In the genomic region with DNA sequence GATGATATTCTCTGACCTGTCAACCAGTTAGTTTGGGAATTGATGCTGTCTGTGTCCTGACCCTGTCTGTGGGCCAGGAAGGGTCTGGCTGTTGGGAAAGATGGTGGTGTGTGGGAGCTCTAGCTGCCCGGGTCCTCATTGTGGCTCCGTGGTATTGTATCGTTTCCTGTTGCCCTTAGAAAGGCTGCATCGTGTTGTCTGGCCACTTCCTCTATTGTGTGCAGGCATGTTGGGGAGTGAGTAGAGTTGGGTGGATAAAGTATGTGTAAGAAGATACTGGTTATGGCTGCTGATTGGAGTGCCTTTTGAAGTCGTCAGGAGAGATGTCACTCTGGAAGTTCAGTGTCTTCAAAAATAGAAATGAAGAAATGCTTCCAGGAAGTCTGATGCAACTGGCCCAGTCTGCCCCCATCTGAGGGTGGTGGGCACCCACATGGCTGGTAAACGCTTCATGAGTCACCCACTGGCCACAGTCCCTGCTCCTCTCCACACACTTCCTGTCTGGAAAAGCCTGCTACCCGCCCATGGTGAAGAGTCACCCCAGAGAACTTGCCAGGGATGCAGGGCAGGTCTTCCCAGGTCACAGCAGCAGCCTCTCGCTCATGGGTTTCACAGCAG, we compare ENCODE assay signal across 1 cellular context.
TF ChIP-seq lines count a peak whose summit lies in the region.

No MANE protein-coding gene starts in this region.

TF ChIP-seq in HepG2, 621 proteins besides CTCF, POLR2A, EP300 and RAD21 (continued from another document):
- TF ChIP-seq, protein P1, sequence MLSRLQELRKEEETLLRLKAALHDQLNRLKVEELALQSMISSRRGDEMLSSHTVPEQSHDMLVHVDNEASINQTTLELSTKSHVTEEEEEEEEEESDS (CRISPR knock-in tag; IDR thresholded peaks at IDR 0.05; ENCODE audit: borderline replicate concordance), result no peak
- no peak for TF ChIP-seq RBFOX2 (IDR thresholded peaks at IDR 0.05; ENCODE audit: low read depth, low read length)
- TF ChIP-seq ZNF816 (CRISPR knock-in tag; IDR thresholded peaks at IDR 0.05; ENCODE audit: borderline replicate concordance), result no peak
- TF ChIP-seq FOXP1 (IDR thresholded peaks at IDR 0.05), result no peak
- TF ChIP-seq FOXP1 (CRISPR knock-in tag; IDR thresholded peaks at IDR 0.05), result 0 out of 2 replicates have a peak, but pooled peaks have one; percentile 16
- TF ChIP-seq, protein P2, sequence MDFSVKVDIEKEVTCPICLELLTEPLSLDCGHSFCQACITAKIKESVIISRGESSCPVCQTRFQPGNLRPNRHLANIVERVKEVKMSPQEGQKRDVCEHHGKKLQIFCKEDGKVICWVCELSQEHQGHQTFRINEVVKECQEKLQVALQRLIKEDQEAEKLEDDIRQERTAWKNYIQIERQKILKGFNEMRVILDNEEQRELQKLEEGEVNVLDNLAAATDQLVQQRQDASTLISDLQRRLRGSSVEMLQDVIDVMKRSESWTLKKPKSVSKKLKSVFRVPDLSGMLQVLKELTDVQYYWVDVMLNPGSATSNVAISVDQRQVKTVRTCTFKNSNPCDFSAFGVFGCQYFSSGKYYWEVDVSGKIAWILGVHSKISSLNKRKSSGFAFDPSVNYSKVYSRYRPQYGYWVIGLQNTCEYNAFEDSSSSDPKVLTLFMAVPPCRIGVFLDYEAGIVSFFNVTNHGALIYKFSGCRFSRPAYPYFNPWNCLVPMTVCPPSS (IDR thresholded peaks at IDR 0.05), result no peak
- TF ChIP-seq ZFP90 (CRISPR knock-in tag; IDR thresholded peaks at IDR 0.05; ENCODE audit: borderline replicate concordance), result no peak
- TF ChIP-seq ELF1 (CRISPR knock-in tag; IDR thresholded peaks at IDR 0.05), result peak; percentile 38; the same call in 1 of the 2 replicates
- TF ChIP-seq, protein P3, sequence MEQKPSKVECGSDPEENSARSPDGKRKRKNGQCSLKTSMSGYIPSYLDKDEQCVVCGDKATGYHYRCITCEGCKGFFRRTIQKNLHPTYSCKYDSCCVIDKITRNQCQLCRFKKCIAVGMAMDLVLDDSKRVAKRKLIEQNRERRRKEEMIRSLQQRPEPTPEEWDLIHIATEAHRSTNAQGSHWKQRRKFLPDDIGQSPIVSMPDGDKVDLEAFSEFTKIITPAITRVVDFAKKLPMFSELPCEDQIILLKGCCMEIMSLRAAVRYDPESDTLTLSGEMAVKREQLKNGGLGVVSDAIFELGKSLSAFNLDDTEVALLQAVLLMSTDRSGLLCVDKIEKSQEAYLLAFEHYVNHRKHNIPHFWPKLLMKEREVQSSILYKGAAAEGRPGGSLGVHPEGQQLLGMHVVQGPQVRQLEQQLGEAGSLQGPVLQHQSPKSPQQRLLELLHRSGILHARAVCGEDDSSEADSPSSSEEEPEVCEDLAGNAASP (CRISPR knock-in tag; IDR thresholded peaks at IDR 0.05; ENCODE audit: borderline replicate concordance), result peak; percentile 65; the same call in 1 of the 2 replicates
- TF ChIP-seq, protein P4, sequence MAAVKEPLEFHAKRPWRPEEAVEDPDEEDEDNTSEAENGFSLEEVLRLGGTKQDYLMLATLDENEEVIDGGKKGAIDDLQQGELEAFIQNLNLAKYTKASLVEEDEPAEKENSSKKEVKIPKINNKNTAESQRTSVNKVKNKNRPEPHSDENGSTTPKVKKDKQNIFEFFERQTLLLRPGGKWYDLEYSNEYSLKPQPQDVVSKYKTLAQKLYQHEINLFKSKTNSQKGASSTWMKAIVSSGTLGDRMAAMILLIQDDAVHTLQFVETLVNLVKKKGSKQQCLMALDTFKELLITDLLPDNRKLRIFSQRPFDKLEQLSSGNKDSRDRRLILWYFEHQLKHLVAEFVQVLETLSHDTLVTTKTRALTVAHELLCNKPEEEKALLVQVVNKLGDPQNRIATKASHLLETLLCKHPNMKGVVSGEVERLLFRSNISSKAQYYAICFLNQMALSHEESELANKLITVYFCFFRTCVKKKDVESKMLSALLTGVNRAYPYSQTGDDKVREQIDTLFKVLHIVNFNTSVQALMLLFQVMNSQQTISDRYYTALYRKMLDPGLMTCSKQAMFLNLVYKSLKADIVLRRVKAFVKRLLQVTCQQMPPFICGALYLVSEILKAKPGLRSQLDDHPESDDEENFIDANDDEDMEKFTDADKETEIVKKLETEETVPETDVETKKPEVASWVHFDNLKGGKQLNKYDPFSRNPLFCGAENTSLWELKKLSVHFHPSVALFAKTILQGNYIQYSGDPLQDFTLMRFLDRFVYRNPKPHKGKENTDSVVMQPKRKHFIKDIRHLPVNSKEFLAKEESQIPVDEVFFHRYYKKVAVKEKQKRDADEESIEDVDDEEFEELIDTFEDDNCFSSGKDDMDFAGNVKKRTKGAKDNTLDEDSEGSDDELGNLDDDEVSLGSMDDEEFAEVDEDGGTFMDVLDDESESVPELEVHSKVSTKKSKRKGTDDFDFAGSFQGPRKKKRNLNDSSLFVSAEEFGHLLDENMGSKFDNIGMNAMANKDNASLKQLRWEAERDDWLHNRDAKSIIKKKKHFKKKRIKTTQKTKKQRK (IDR thresholded peaks at IDR 0.05; ENCODE audit: low read length), result no peak
- TF ChIP-seq U2AF2 (IDR thresholded peaks at IDR 0.05; ENCODE audit: low read depth, low read length), result no peak
- no peak for TF ChIP-seq SETDB1 (CRISPR knock-in tag; IDR thresholded peaks at IDR 0.05; ENCODE audit: borderline replicate concordance)
- TF ChIP-seq, protein P5, sequence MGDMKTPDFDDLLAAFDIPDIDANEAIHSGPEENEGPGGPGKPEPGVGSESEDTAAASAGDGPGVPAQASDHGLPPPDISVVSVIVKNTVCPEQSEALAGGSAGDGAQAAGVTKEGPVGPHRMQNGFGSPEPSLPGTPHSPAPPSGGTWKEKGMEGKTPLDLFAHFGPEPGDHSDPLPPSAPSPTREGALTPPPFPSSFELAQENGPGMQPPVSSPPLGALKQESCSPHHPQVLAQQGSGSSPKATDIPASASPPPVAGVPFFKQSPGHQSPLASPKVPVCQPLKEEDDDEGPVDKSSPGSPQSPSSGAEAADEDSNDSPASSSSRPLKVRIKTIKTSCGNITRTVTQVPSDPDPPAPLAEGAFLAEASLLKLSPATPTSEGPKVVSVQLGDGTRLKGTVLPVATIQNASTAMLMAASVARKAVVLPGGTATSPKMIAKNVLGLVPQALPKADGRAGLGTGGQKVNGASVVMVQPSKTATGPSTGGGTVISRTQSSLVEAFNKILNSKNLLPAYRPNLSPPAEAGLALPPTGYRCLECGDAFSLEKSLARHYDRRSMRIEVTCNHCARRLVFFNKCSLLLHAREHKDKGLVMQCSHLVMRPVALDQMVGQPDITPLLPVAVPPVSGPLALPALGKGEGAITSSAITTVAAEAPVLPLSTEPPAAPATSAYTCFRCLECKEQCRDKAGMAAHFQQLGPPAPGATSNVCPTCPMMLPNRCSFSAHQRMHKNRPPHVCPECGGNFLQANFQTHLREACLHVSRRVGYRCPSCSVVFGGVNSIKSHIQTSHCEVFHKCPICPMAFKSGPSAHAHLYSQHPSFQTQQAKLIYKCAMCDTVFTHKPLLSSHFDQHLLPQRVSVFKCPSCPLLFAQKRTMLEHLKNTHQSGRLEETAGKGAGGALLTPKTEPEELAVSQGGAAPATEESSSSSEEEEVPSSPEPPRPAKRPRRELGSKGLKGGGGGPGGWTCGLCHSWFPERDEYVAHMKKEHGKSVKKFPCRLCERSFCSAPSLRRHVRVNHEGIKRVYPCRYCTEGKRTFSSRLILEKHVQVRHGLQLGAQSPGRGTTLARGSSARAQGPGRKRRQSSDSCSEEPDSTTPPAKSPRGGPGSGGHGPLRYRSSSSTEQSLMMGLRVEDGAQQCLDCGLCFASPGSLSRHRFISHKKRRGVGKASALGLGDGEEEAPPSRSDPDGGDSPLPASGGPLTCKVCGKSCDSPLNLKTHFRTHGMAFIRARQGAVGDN (CRISPR knock-in tag; IDR thresholded peaks at IDR 0.05), result peak; percentile 64
- TF ChIP-seq DNMT1 (CRISPR knock-in tag; IDR thresholded peaks at IDR 0.05), result no peak
- TF ChIP-seq ZNF781 (CRISPR knock-in tag; IDR thresholded peaks at IDR 0.05; ENCODE audit: borderline replicate concordance, not compliant biosample characterization), result no peak
- 0 out of 2 replicates have a peak, but pooled peaks have one; percentile 33 for TF ChIP-seq HDAC2 (CRISPR knock-in tag; IDR thresholded peaks at IDR 0.05)
- peak; percentile 19; the same call in 1 of the 2 replicates for TF ChIP-seq KDM4B (CRISPR knock-in tag; IDR thresholded peaks at IDR 0.05)
- no peak for TF ChIP-seq TEAD2 (CRISPR knock-in tag; IDR thresholded peaks at IDR 0.05)
TF ChIP-seq in HepG2: peak in this region for 62.
